Comparison of ENCODE assay signal across 19 cellular contexts in the genomic region with DNA sequence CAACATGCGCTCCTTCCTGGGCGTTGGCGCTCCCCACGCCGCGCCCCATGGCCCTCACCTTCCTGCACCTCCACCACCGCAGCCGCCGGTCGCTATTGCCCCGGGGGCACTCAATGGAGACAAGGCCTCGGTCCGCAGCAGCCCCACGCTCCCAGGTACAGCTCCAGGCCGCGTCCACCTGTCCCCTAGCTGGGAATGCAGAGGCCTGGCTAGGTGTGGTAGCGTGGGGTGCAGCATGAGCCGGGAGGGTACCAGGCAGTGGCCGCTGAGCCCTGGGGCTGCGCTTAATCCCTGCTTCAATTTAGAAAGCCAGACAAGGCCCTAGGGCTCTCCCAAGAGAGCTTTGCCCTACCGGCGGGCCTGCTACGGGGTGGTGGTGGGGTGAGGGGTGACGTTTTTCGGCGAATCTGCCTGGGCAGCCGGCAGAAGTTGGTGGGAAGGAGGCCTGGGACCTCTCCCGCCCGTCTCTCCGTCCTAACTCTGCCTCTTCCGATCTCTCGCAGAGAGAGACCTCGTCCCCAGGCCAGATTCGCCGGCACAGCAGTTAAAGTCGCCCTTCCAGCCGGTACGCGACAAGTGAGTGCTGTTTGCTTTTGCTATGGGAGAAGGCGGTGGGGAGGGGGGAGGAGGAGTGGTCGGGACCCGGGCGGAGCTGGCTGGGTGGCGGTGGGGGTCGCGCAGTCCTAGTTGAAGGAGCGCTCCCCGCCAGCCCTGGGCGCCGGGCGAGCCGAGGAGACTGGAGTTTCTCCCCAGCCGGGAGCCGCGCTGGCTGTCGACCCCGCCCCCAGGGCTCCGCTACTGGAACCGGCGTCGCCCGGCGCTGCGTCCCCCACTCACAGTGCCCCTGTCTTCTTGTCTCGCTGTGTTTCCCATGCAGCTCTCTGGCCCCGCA. TPM values are rescaled to one million over a fixed set of nuclear protein-coding genes. Genes with fewer than 3 reads are reported as not detected.
DNase-seq lines count a peak whose midpoint lies in the region; TF ChIP-seq lines count a peak whose summit lies in the region.
"Had no signal": no experiment of that assay in that cellular context is flagged by ENCODE, and none has a peak within 500 bp of the region (broad histone marks: within the 10 kb centered on the region; RNA-seq: fewer than 3 reads in every experiment).

No MANE protein-coding gene starts in this region.

- no peaks in the 10 kb centered on the region for H3K27me3 ChIP-seq in HAP-1 (ENCODE audit: low read depth)

- H3K36me3 Mint-ChIP-seq in mesothelial cell of epicardium: peaks cover 17% of the 10 kb centered on the region

- no peaks in the 10 kb centered on the region for H3K9me3 Mint-ChIP-seq in mesothelial cell of epicardium
- H3K9me3 Mint-ChIP-seq: activated T-cell treated with anti-CD3 and anti-CD28 coated beads, Interleukin-2, amount 50 U/mL, for 24 hours had no signal

- no peaks in the 10 kb centered on the region for H3K4me1 ChIP-seq in HAP-1
- H3K4me1 ChIP-seq: pancreas had no signal

- H3K9me3 ChIP-seq in HAP-1: no peaks in the 10 kb centered on the region; the same call in 1 of the 2 replicates
- H3K9me3 ChIP-seq: pancreas had no signal

- H3K4me3 Mint-ChIP-seq in mesothelial cell of epicardium: peak overlapping the region; percentile 49
- H3K4me3 Mint-ChIP-seq: activated T-cell treated with anti-CD3 and anti-CD28 coated beads, Interleukin-2, amount 50 U/mL, for 24 hours; B cell; memory B cell had no signal

- H3K36me3 ChIP-seq in HAP-1 (replicated peaks): no peaks in the 10 kb centered on the region
- H3K36me3 ChIP-seq: pancreas had no signal

- in situ Hi-C loops in HAP-1 (cut with MboI; ENCODE audit: low sequenced_read_pairs): no loop called here

- TF ChIP-seq POLR2A in erythroblast (IDR thresholded peaks at IDR 0.05; ENCODE audit: low read length): no peak

- DNase-seq in AG10803 (ENCODE audit: low read depth) (no peak), HAP-1 (ENCODE audit: low spot score in 2 of 2) (peak in 1 of 2 experiments; percentile 58), epithelial cell of esophagus (ENCODE audit: low read depth) (no peak), mesothelial cell of epicardium (ENCODE audit: low spot score in 2 of 2, unreplicated experiment in 2 of 2) (peak in 1 of 2 experiments; percentile 61), erythroblast (lab: John Stamatoyannopoulos, UW) (no peak), NCI-H1417 (lab: John Stamatoyannopoulos, UW) (no peak), superior temporal gyrus (ENCODE audit: extremely low spot score) (no peak), C1 segment of cervical spinal cord (lab: John Stamatoyannopoulos, UW) (no peak)
- DNase-seq: activated CD4-positive, alpha-beta T cell treated with anti-CD3 and anti-CD28 coated beads for 1 hour; activated T-cell treated with anti-CD3 and anti-CD28 coated beads, Interleukin-2, amount 50 U/mL, for 24 hours; amygdala; effector CD8-positive, alpha-beta T cell; MM.1S; NCI-H2171 treated with DMSO at 0.1 percent for 48 hours; PC-9 had no signal

- TF ChIP-seq CTCF in AG10803 (conservative IDR thresholded peaks at IDR 0.05; ENCODE audit: low read length) (no peak), epithelial cell of esophagus (IDR thresholded peaks at IDR 0.05; ENCODE audit: insufficient read depth, low read depth, low read length, missing control alignments) (no peak), mesothelial cell of epicardium (IDR thresholded peaks at IDR 0.05; ENCODE audit: unreplicated experiment) (no peak)

- peaks cover 88% of the 10 kb centered on the region for H3K27me3 Mint-ChIP-seq in mesothelial cell of epicardium (ENCODE audit: low read depth)

- peak overlapping the region; percentile 47 for H3K27ac Mint-ChIP-seq in mesothelial cell of epicardium
- H3K27ac Mint-ChIP-seq: activated T-cell treated with anti-CD3 and anti-CD28 coated beads, Interleukin-2, amount 50 U/mL, for 24 hours; B cell; memory B cell had no signal

- H3K4me1 Mint-ChIP-seq in mesothelial cell of epicardium: peaks cover 43% of the 10 kb centered on the region
- H3K4me1 Mint-ChIP-seq: memory B cell had no signal

- peak overlapping the region; percentile 62 for H3K4me3 ChIP-seq in AG10803 (ENCODE audit: low read length)
- peak overlapping the region; percentile 16 for H3K4me3 ChIP-seq in HAP-1
- H3K4me3 ChIP-seq in epithelial cell of esophagus (ENCODE audit: low read length): peak overlapping the region; percentile 25
- H3K4me3 ChIP-seq: PC-9 had no signal

RNA-seq across cellular contexts. Expression of gene IRX1, which starts 4.7 kb away (rescaled TPM):
- total RNA-seq in mesothelial cell of epicardium: 68.5 to 71.5 TPM (median 68.6 TPM) in 3 replicates
- total RNA-seq: B cell; PC-9; T-helper 1 cell treated with Interleukin-12 subunit alpha and Interleukin-12 subunit beta and Interleukin-4 antibody, amounts not matched to agents 30 ng/mL and 1 ng/mL, for 36 hours had no signal
